Comparison of ENCODE assay signal across 23 cellular contexts in genomic region chr2:142875010-142875409, GRCh38. TPM values are rescaled to one million over a fixed set of nuclear protein-coding genes. Genes with fewer than 3 reads are reported as not detected.
DNase-seq lines count a peak whose midpoint lies in the region; ATAC-seq, FAIRE-seq and TF ChIP-seq lines count a peak whose summit lies in the region.
"Had no signal": no experiment of that assay in that cellular context is flagged by ENCODE, and none has a peak within 500 bp of the region (broad histone marks: within the 10 kb centered on the region; RNA-seq: fewer than 3 reads in every experiment).

No MANE protein-coding gene starts in this region.

- H3K9me1 ChIP-seq in endothelial cell of umbilical vein (replicated peaks; ENCODE audit: control insufficient read depth, extremely low read depth, insufficient read depth, low read length): no peaks in the 10 kb centered on the region

- intact Hi-C loops in A673 (cut with micrococcal nuclease; ENCODE audit: unreplicated experiment): loop anchor here (5.0 kb wide), 1 partner anchor 193 kb away; no protein-coding TSS in a partner anchor
- intact Hi-C loops in endothelial cell of umbilical vein (cut with micrococcal nuclease): no loop called here
- intact Hi-C loops in spleen (cut with DNase I; ENCODE audit: low total_unique reads): no loop called here
- intact Hi-C loops in natural killer cell (cut with micrococcal nuclease): no loop called here

- H3K4me1 ChIP-seq in A673 (ENCODE audit: insufficient read depth, low read length, poor library complexity, severe bottlenecking): peaks cover 55% of the 10 kb centered on the region
- H3K4me1 ChIP-seq in endothelial cell of umbilical vein (ENCODE audit: control insufficient read depth, extremely low read depth, insufficient read depth, low read length): peaks cover 23% of the 10 kb centered on the region
- peaks cover 2% of the 10 kb centered on the region for H3K4me1 ChIP-seq in mesenchymal stem cell (ENCODE audit: control insufficient read depth, insufficient read depth, low read depth, low read length)
- peaks cover 0 to 56% (median 9%) of the 10 kb centered on the region in 6 donors for H3K4me1 ChIP-seq in spleen

- no TSS peak for BruUV-seq in A673 (replicated peaks; lab: Mats Ljungman, UMichigan)
- BruUV-seq in endothelial cell of umbilical vein (replicated peaks; lab: Mats Ljungman, UMichigan): no TSS peak

- H2BK120ac ChIP-seq in mesenchymal stem cell (ENCODE audit: low read depth, low read length): no peak overlapping the region

- WGBS in mesenchymal stem cell: 96% methylated on average over 5 of the region's 6 CpGs
- WGBS in spleen, 5 donors: 69 to 83% (median 81%) methylated on average over 6 of the region's 6 CpGs

- H2BK15ac ChIP-seq in mesenchymal stem cell (ENCODE audit: low read depth, poor library complexity, severe bottlenecking): no peak overlapping the region

- H3K79me1 ChIP-seq in mesenchymal stem cell (replicated peaks; ENCODE audit: low read length, poor library complexity, severe bottlenecking): no peaks in the 10 kb centered on the region

- no peak overlapping the region for H2AK5ac ChIP-seq in mesenchymal stem cell (ENCODE audit: low read length, severe bottlenecking)

- TF ChIP-seq POLR2A in endothelial cell of umbilical vein (IDR thresholded peaks at IDR 0.05; ENCODE audit: low read depth, low read length) (no peak), spleen (IDR thresholded peaks at IDR 0.05) (no peak)

- no peak overlapping the region for H3K23ac ChIP-seq in mesenchymal stem cell (ENCODE audit: low read length in 2 of 2)

- TF ChIP-seq CTCF in A673 (conservative IDR thresholded peaks at IDR 0.05; ENCODE audit: low read depth, low read length): no peak
- TF ChIP-seq CTCF in endothelial cell of umbilical vein (IDR thresholded peaks at IDR 0.05; ENCODE audit: extremely low read depth in 1 of 2, insufficient read depth in 1 of 2, low read depth in 1 of 2, low read length in 2 of 2): no peak
- TF ChIP-seq CTCF in spleen (IDR thresholded peaks at IDR 0.05 in 8 of 11, conservative IDR thresholded peaks at IDR 0.05 in 3 of 11): no peak
- no peak for TF ChIP-seq CTCF in natural killer cell (IDR thresholded peaks at IDR 0.05)

- H3K27ac ChIP-seq in A673 (ENCODE audit: low read depth, low read length, poor library complexity, severe bottlenecking) (peak overlapping the region; percentile 85), SK-N-MC (peak overlapping the region; percentile 95), endothelial cell of umbilical vein (ENCODE audit: insufficient read depth, low read depth, low read length) (peak overlapping the region; percentile 86), mesenchymal stem cell (ENCODE audit: low read length, poor library complexity, severe bottlenecking) (no peak overlapping the region), spleen (peak overlapping the region in 2 of 8 donors; percentile 74 to 77)

- no peak overlapping the region for H3K27ac Mint-ChIP-seq in natural killer cell
- H3K27ac Mint-ChIP-seq: activated naive CD8-positive, alpha-beta T cell treated with anti-CD3 and anti-CD28 coated beads for 36 hours; activated T-helper 1 cell treated with anti-CD3 and anti-CD28 coated beads, Interleukin-12 subunit alpha, Interleukin-12 subunit beta, Interleukin-2, Interleukin-4 antibody, amounts not matched to agents 30 ng/mL and 10 ng/mL and 1 ng/mL, durations not matched to agents 14 hours and 24 hours and 36 hours; CD4-positive, CD25-positive, alpha-beta regulatory T cell; naive thymus-derived CD4-positive, alpha-beta T cell had no signal

- H4K91ac ChIP-seq in mesenchymal stem cell (ENCODE audit: low read length): no peak overlapping the region

- DNase-seq in A673 (ENCODE audit: low spot score): no peak
- DNase-seq in SK-N-MC (ENCODE audit: low read depth, low spot score): no peak
- no peak for DNase-seq in endothelial cell of umbilical vein (ENCODE audit: low read depth, low spot score)
- no peak for DNase-seq in mesenchymal stem cell
- no peak for DNase-seq in NCI-H510A treated with DMSO at 0.1 percent for 48 hours (lab: John Stamatoyannopoulos, UW)
- DNase-seq in spleen: no peak
- DNase-seq in natural killer cell: no peak
- DNase-seq: activated CD4-positive, CD25-positive, alpha-beta regulatory T cell; activated CD8-positive, alpha-beta memory T cell treated with anti-CD3 and anti-CD28 coated beads for 24 hours; activated naive CD8-positive, alpha-beta T cell treated with anti-CD3 and anti-CD28 coated beads for 36 hours; caudate nucleus; CD4-positive, CD25-positive, alpha-beta regulatory T cell; effector CD8-positive, alpha-beta T cell; MM.1S; naive thymus-derived CD4-positive, alpha-beta T cell; NCI-H1694; NCI-H345; stimulated activated naive CD4-positive, alpha-beta T cell had no signal

- H3K4me2 ChIP-seq in endothelial cell of umbilical vein (ENCODE audit: insufficient read depth, low read length) (no peak overlapping the region), mesenchymal stem cell (ENCODE audit: low read length, poor library complexity, severe bottlenecking) (no peak overlapping the region)

- no peaks in the 10 kb centered on the region for H3K4me1 Mint-ChIP-seq in natural killer cell
- H3K4me1 Mint-ChIP-seq: activated naive CD8-positive, alpha-beta T cell treated with anti-CD3 and anti-CD28 coated beads for 36 hours; CD4-positive, CD25-positive, alpha-beta regulatory T cell had no signal

- H3K36me3 Mint-ChIP-seq in natural killer cell: no peaks in the 10 kb centered on the region
- H3K36me3 Mint-ChIP-seq: activated naive CD8-positive, alpha-beta T cell treated with anti-CD3 and anti-CD28 coated beads for 36 hours; CD4-positive, CD25-positive, alpha-beta regulatory T cell; naive thymus-derived CD4-positive, alpha-beta T cell had no signal

- ATAC-seq in natural killer cell (no peak), GM18520 (IDR thresholded peaks at IDR 0.05; ENCODE audit: unreplicated experiment) (no peak)

- H2BK5ac ChIP-seq in mesenchymal stem cell (ENCODE audit: low read depth, low read length, poor library complexity, severe bottlenecking): no peak overlapping the region

- no peak overlapping the region for H3K18ac ChIP-seq in mesenchymal stem cell (ENCODE audit: low read depth in 1 of 2, low read length in 2 of 2)

- H3K4me3 ChIP-seq in A673 (ENCODE audit: low read depth, low read length, poor library complexity, severe bottlenecking): no peak overlapping the region
- H3K4me3 ChIP-seq in SK-N-MC: no peak overlapping the region; the same call in 1 of the 2 replicates
- H3K4me3 ChIP-seq in endothelial cell of umbilical vein (replicated peaks in 1 of 3; ENCODE audit: insufficient read depth in 1 of 3, low read depth in 1 of 3, low read length in 3 of 3): no peak overlapping the region
- H3K4me3 ChIP-seq in mesenchymal stem cell (ENCODE audit: insufficient read depth in 1 of 2, low read depth in 1 of 2, low read length in 2 of 2): no peak overlapping the region
- no peak overlapping the region for H3K4me3 ChIP-seq in spleen
- H3K4me3 ChIP-seq: lung had no signal

- H4K20me1 ChIP-seq in endothelial cell of umbilical vein (replicated peaks; ENCODE audit: control insufficient read depth, extremely low read depth, insufficient read depth, low read length): no peaks in the 10 kb centered on the region

- no peaks in the 10 kb centered on the region for H3K27me3 Mint-ChIP-seq in natural killer cell (ENCODE audit: low read depth in 2 of 2)
- H3K27me3 Mint-ChIP-seq: activated naive CD8-positive, alpha-beta T cell treated with anti-CD3 and anti-CD28 coated beads for 36 hours; CD4-positive, CD25-positive, alpha-beta regulatory T cell had no signal

- H3K36me3 ChIP-seq in A673 (ENCODE audit: insufficient read depth, low read length, poor library complexity, severe bottlenecking) (no peaks in the 10 kb centered on the region), SK-N-MC (ENCODE audit: insufficient read depth, low read length) (no peaks in the 10 kb centered on the region), endothelial cell of umbilical vein (ENCODE audit: control insufficient read depth in 2 of 2, extremely low read depth in 1 of 2, insufficient read depth in 2 of 2, low read length in 2 of 2) (no peaks in the 10 kb centered on the region), mesenchymal stem cell (ENCODE audit: control insufficient read depth in 1 of 2, insufficient read depth in 2 of 2, low read depth in 1 of 2, low read length in 2 of 2) (no peaks in the 10 kb centered on the region), spleen (no peaks in the 10 kb centered on the region)

- CTCF ChIA-PET in A673 (lab: Charles Lee) (no interaction called here), endothelial cell of umbilical vein (lab: Charles Lee) (interaction anchor here (1.0 to 4.2 kb wide), 5 partner anchors 11 to 192 kb away, joined by 3 to 38 read pairs (median 4); no protein-coding TSS in a partner anchor)

- peak overlapping the region in 1 of 2 experiments; percentile 32 for H3K4ac ChIP-seq in mesenchymal stem cell (ENCODE audit: low read depth in 1 of 2, low read length in 2 of 2)

- H3K27me3 ChIP-seq in A673 (replicated peaks; ENCODE audit: insufficient read depth, low read depth, low read length, poor library complexity) (no peaks in the 10 kb centered on the region), endothelial cell of umbilical vein (ENCODE audit: control insufficient read depth in 2 of 2, insufficient read depth in 2 of 2, low read length in 2 of 2) (no peaks in the 10 kb centered on the region), mesenchymal stem cell (ENCODE audit: control insufficient read depth in 1 of 2, insufficient read depth in 1 of 2, low read length in 2 of 2) (no peaks in the 10 kb centered on the region), spleen (replicated peaks in 1 of 7) (no peaks in the 10 kb centered on the region)

- H3K79me2 ChIP-seq in endothelial cell of umbilical vein (ENCODE audit: control insufficient read depth, insufficient read depth, low read length): no peaks in the 10 kb centered on the region

- POLR2A ChIA-PET in A673 (lab: Charles Lee; ENCODE audit: low non-redundant PET): no interaction called here
- POLR2A ChIA-PET in endothelial cell of umbilical vein (lab: Charles Lee): interaction anchor here (1.1 kb wide), 1 partner anchor 31 kb away, joined by 3 read pairs; no protein-coding TSS in a partner anchor

- H3K4me3 Mint-ChIP-seq in natural killer cell: no peak overlapping the region
- H3K4me3 Mint-ChIP-seq: activated naive CD8-positive, alpha-beta T cell treated with anti-CD3 and anti-CD28 coated beads for 36 hours; activated T-helper 1 cell treated with anti-CD3 and anti-CD28 coated beads, Interleukin-12 subunit alpha, Interleukin-12 subunit beta, Interleukin-2, Interleukin-4 antibody, amounts not matched to agents 30 ng/mL and 10 ng/mL and 1 ng/mL, durations not matched to agents 14 hours and 24 hours and 36 hours; CD4-positive, CD25-positive, alpha-beta regulatory T cell; naive thymus-derived CD4-positive, alpha-beta T cell had no signal

- H4K8ac ChIP-seq in mesenchymal stem cell (ENCODE audit: low read length): peak overlapping the region; percentile 23

- no peaks in the 10 kb centered on the region for H3K9me3 ChIP-seq in A673 (ENCODE audit: low read depth, low read length, poor library complexity, severe bottlenecking)
- H3K9me3 ChIP-seq in SK-N-MC (ENCODE audit: low read depth, low read length): no peaks in the 10 kb centered on the region
- no peaks in the 10 kb centered on the region for H3K9me3 ChIP-seq in endothelial cell of umbilical vein (replicated peaks; ENCODE audit: control insufficient read depth, insufficient read depth, low read length)
- no peaks in the 10 kb centered on the region for H3K9me3 ChIP-seq in mesenchymal stem cell (ENCODE audit: control insufficient read depth, low read length)
- H3K9me3 ChIP-seq in spleen: no peaks in the 10 kb centered on the region

- no peaks in the 10 kb centered on the region for H3K9me3 Mint-ChIP-seq in natural killer cell
- H3K9me3 Mint-ChIP-seq: activated naive CD8-positive, alpha-beta T cell treated with anti-CD3 and anti-CD28 coated beads for 36 hours; activated T-helper 1 cell treated with anti-CD3 and anti-CD28 coated beads, Interleukin-12 subunit alpha, Interleukin-12 subunit beta, Interleukin-2, Interleukin-4 antibody, amounts not matched to agents 30 ng/mL and 10 ng/mL and 1 ng/mL, durations not matched to agents 14 hours and 24 hours and 36 hours; naive thymus-derived CD4-positive, alpha-beta T cell had no signal

- no peak for FAIRE-seq in endothelial cell of umbilical vein (lab: Jason Lieb, UNC)
- FAIRE-seq: A204.1 had no signal

- dilution Hi-C loops in endothelial cell of umbilical vein (cut with MboI; ENCODE audit: extremely low pct_ligation_motif_present, low sequenced_read_pairs): no loop called here

- no peak overlapping the region for H3K14ac ChIP-seq in mesenchymal stem cell (ENCODE audit: low read length in 2 of 2)

- peak overlapping the region in 1 of 2 experiments; percentile 15 for H2BK12ac ChIP-seq in mesenchymal stem cell (ENCODE audit: low read length in 2 of 2)

- H2AFZ ChIP-seq in endothelial cell of umbilical vein (ENCODE audit: low read depth, low read length): no peak overlapping the region
- no peak overlapping the region for H2AFZ ChIP-seq in mesenchymal stem cell (ENCODE audit: low read depth, low read length)

- H3K9ac ChIP-seq in SK-N-MC (ENCODE audit: insufficient read length) (peak overlapping the region; percentile 1), endothelial cell of umbilical vein (replicated peaks; ENCODE audit: extremely low read depth, insufficient read depth, low read length) (no peak overlapping the region), mesenchymal stem cell (ENCODE audit: low read length) (peak overlapping the region; percentile 75)

RNA-seq across cellular contexts. Expression of gene KYNU, which starts 2.5 kb away (rescaled TPM):
- total RNA-seq in A673 (2021) (0.44 and 2.5 TPM in 2 replicates), endothelial cell of umbilical vein (0.25 TPM in 1 of 2 replicates, not detected in the other), spleen (10 to 100 TPM; 17.6 to 38.4 (median 21.4) TPM), natural killer cell (1 to 10 TPM in 2 of 3 donors, under 1 TPM in 1; 0.82 to 3.6 (median 3.3) TPM)
- polyA plus RNA-seq in endothelial cell of umbilical vein (0.04 TPM in 1 of 2 replicates, not detected in the other), spleen (10 to 100 TPM; 11.1 to 13.8 (median 11.2) TPM)
- polyA plus RNA-seq in endothelial cell of umbilical vein (2011; cell fraction: cytosol; rRNA removed): 0.09 and 0.10 TPM in 2 replicates
- not detected in 2 replicates for polyA plus RNA-seq in endothelial cell of umbilical vein (2011; cell fraction: nucleus; rRNA removed)
- 1.1 TPM in 2 replicates for polyA plus RNA-seq in endothelial cell of umbilical vein (2012)
- polyA minus RNA-seq in endothelial cell of umbilical vein: 0.17 TPM in 1 of 2 replicates, not detected in the other
- 121 TPM for polyA minus RNA-seq in endothelial cell of umbilical vein (2011; cell fraction: cytosol; rRNA and poly(A)+ RNA removed)
- 1.2 and 3.8 TPM in 2 replicates for polyA minus RNA-seq in endothelial cell of umbilical vein (2011; cell fraction: nucleus; rRNA and poly(A)+ RNA removed)
- 4.1 TPM for polyA plus RNA-seq in mesenchymal stem cell (2013, experiment 1 of 2)
- polyA plus RNA-seq in mesenchymal stem cell (2013, experiment 2 of 2): 4.0 TPM
- total RNA-seq: activated T-helper 1 cell treated with anti-CD3 and anti-CD28 coated beads, Interleukin-12 subunit alpha, Interleukin-12 subunit beta, Interleukin-2, Interleukin-4 antibody, amounts not matched to agents 30 ng/mL and 10 ng/mL and 1 ng/mL, durations not matched to agents 14 hours and 24 hours and 36 hours; CD4-positive, CD25-positive, alpha-beta regulatory T cell; T-helper 1 cell treated with Interleukin-12 subunit alpha and Interleukin-12 subunit beta and Interleukin-4 antibody, amounts not matched to agents 30 ng/mL and 1 ng/mL, for 36 hours had no signal
